In genomic region chr3:10291641-10292040, GRCh38 we compare ENCODE assay signal across 25 cellular contexts. TPM values are rescaled to one million over a fixed set of nuclear protein-coding genes. Genes with fewer than 3 reads are reported as not detected.
DNase-seq lines count a peak whose midpoint lies in the region; ATAC-seq and TF ChIP-seq lines count a peak whose summit lies in the region.
"Had no signal": no experiment of that assay in that cellular context is flagged by ENCODE, and none has a peak within 500 bp of the region (broad histone marks: within the 10 kb centered on the region; RNA-seq: fewer than 3 reads in every experiment).

No MANE protein-coding gene starts in this region.

- ATAC-seq in activated T-cell treated with anti-CD3 and anti-CD28 coated beads, Interleukin-2, amount 50 U/mL, for 72 hours (replicated peaks in 1 of 2), result no peak
- no peak for ATAC-seq in Right ventricle myocardium superior (ENCODE audit: poor library complexity)
- no peak for ATAC-seq in HG02588 (IDR thresholded peaks at IDR 0.05; ENCODE audit: unreplicated experiment)
- ATAC-seq: body of pancreas; left colon; naive thymus-derived CD4-positive, alpha-beta T cell; sciatic nerve had no signal

- no peak overlapping the region for H3K4me3 Mint-ChIP-seq in activated T-cell treated with anti-CD3 and anti-CD28 coated beads, Interleukin-2, amount 50 U/mL, for 24 hours
- no peak overlapping the region for H3K4me3 Mint-ChIP-seq in activated T-cell treated with anti-CD3 and anti-CD28 coated beads, Interleukin-2, amount 50 U/mL, for 72 hours
- H3K4me3 Mint-ChIP-seq in CD4-positive, alpha-beta memory T cell, result peak overlapping the region in 1 of 8 donors; percentile 43
- no peak overlapping the region for H3K4me3 Mint-ChIP-seq in activated CD4-positive, alpha-beta memory T cell treated with anti-CD3 and anti-CD28 coated beads, Interleukin-2, amount 10 ng/mL, durations not matched to agents 7 days and 5 days
- no peak overlapping the region for H3K4me3 Mint-ChIP-seq in nephron progenitor cell
- no peak overlapping the region for H3K4me3 Mint-ChIP-seq in Calu3 (ENCODE audit: low read depth, unreplicated experiment)

- H3K27ac Mint-ChIP-seq in activated T-cell treated with anti-CD3 and anti-CD28 coated beads, Interleukin-2, amount 50 U/mL, for 24 hours, result peak overlapping the region; percentile 71
- H3K27ac Mint-ChIP-seq in activated T-cell treated with anti-CD3 and anti-CD28 coated beads, Interleukin-2, amount 50 U/mL, for 72 hours, result no peak overlapping the region
- H3K27ac Mint-ChIP-seq in CD4-positive, alpha-beta memory T cell, result peak overlapping the region in 6 of 7 donors; percentile 25 to 76 (median 73)
- peak overlapping the region; percentile 21 for H3K27ac Mint-ChIP-seq in activated CD4-positive, alpha-beta memory T cell treated with anti-CD3 and anti-CD28 coated beads, Interleukin-2, amount 10 ng/mL, durations not matched to agents 7 days and 5 days
- peak overlapping the region; percentile 97 for H3K27ac Mint-ChIP-seq in nephron progenitor cell
- no peak overlapping the region for H3K27ac Mint-ChIP-seq in Calu3 (ENCODE audit: unreplicated experiment)

- TF ChIP-seq CTCF in nephron progenitor cell (IDR thresholded peaks at IDR 0.05), result no peak
- no peak for TF ChIP-seq CTCF in Calu3 (IDR thresholded peaks at IDR 0.05; ENCODE audit: unreplicated experiment)

- no peak overlapping the region for H3K27ac ChIP-seq in CD4-positive, alpha-beta memory T cell (ENCODE audit: low read depth, low read length)
- H3K27ac ChIP-seq: C4-2B, KMS-11 had no signal

- peaks cover 30% of the 10 kb centered on the region for H3K36me3 ChIP-seq in CD4-positive, alpha-beta memory T cell (ENCODE audit: insufficient read depth, low read length)

- H3K36me3 Mint-ChIP-seq in activated T-cell treated with anti-CD3 and anti-CD28 coated beads, Interleukin-2, amount 50 U/mL, for 24 hours (ENCODE audit: low read depth), result peaks cover 89% of the 10 kb centered on the region
- H3K36me3 Mint-ChIP-seq in activated T-cell treated with anti-CD3 and anti-CD28 coated beads, Interleukin-2, amount 50 U/mL, for 72 hours (ENCODE audit: insufficient read depth in 2 of 2), result peaks cover 4 to 16% of the 10 kb centered on the region in 2 donors
- H3K36me3 Mint-ChIP-seq in CD4-positive, alpha-beta memory T cell, result peaks cover 7 to 38% of the 10 kb centered on the region in 2 donors
- H3K36me3 Mint-ChIP-seq in activated CD4-positive, alpha-beta memory T cell treated with anti-CD3 and anti-CD28 coated beads, Interleukin-2, amount 10 ng/mL, durations not matched to agents 7 days and 5 days (ENCODE audit: low read depth), result peaks cover 50% of the 10 kb centered on the region
- H3K36me3 Mint-ChIP-seq in nephron progenitor cell (ENCODE audit: low read depth) (peaks cover 26% of the 10 kb centered on the region), Calu3 (ENCODE audit: insufficient read depth, unreplicated experiment) (peaks cover 64% of the 10 kb centered on the region)

- no peaks in the 10 kb centered on the region for H3K9me3 Mint-ChIP-seq in activated T-cell treated with anti-CD3 and anti-CD28 coated beads, Interleukin-2, amount 50 U/mL, for 24 hours
- no peaks in the 10 kb centered on the region for H3K9me3 Mint-ChIP-seq in activated T-cell treated with anti-CD3 and anti-CD28 coated beads, Interleukin-2, amount 50 U/mL, for 72 hours
- H3K9me3 Mint-ChIP-seq in CD4-positive, alpha-beta memory T cell, result peaks cover 0 to 1% (median 0%) of the 10 kb centered on the region in 8 donors
- no peaks in the 10 kb centered on the region for H3K9me3 Mint-ChIP-seq in activated CD4-positive, alpha-beta memory T cell treated with anti-CD3 and anti-CD28 coated beads, Interleukin-2, amount 10 ng/mL, durations not matched to agents 7 days and 5 days
- H3K9me3 Mint-ChIP-seq in nephron progenitor cell (no peaks in the 10 kb centered on the region), Calu3 (ENCODE audit: low read depth, unreplicated experiment) (no peaks in the 10 kb centered on the region)
- H3K9me3 Mint-ChIP-seq: naive thymus-derived CD4-positive, alpha-beta T cell had no signal

- H3K9me3 ChIP-seq in CD4-positive, alpha-beta memory T cell (ENCODE audit: control insufficient read depth in 1 of 2, low read length in 2 of 2), result no peaks in the 10 kb centered on the region
- H3K9me3 ChIP-seq: body of pancreas, pancreas had no signal

- no peak for DNase-seq in activated T-cell treated with anti-CD3 and anti-CD28 coated beads, Interleukin-2, amount 50 U/mL, for 24 hours
- DNase-seq in activated T-cell treated with anti-CD3 and anti-CD28 coated beads, Interleukin-2, amount 50 U/mL, for 72 hours, result no peak
- no peak for DNase-seq in CD4-positive, alpha-beta memory T cell
- no peak for DNase-seq in activated CD4-positive, alpha-beta memory T cell treated with anti-CD3 and anti-CD28 coated beads, Interleukin-2, amount 10 ng/mL, durations not matched to agents 7 days and 5 days
- DNase-seq in nephron progenitor cell (no peak), Right ventricle myocardium superior (no peak), Calu3 (no peak)
- DNase-seq: activated CD4-positive, alpha-beta T cell treated with anti-CD3 and anti-CD28 coated beads, Interleukin-2, amount 50 U/mL, for 1 hour; activated T-cell treated with anti-CD3 and anti-CD28 coated beads for 4 hours; body of pancreas; erythroblast; foreskin fibroblast; HCEC 1CT; left colon; mesendoderm; naive thymus-derived CD4-positive, alpha-beta T cell; NCI-H1694 treated with DMSO at 0.1 percent for 48 hours; NCI-H69; stimulated activated CD4-positive, alpha-beta T cell treated with anti-CD3 and anti-CD28 coated beads, Interleukin-15, amount 100 ng/mL, for 24 hours; stimulated activated CD8-positive, alpha-beta memory T cell treated with anti-CD3 and anti-CD28 coated beads, Interleukin-4, amount 100 ng/mL, for 48 hours had no signal

- POLR2A ChIA-PET in CD4-positive, alpha-beta memory T cell (lab: Charles Lee; ENCODE audit: partially characterized antibody), result no interaction called here
- POLR2A ChIA-PET in activated CD4-positive, alpha-beta memory T cell treated with anti-CD3 and anti-CD28 coated beads, Interleukin-2, amount 10 ng/mL, durations not matched to agents 7 days and 5 days (lab: Charles Lee), result no interaction called here

- no peak overlapping the region for H3K4me3 ChIP-seq in CD4-positive, alpha-beta memory T cell (ENCODE audit: low read length in 2 of 2)
- H3K4me3 ChIP-seq: body of pancreas, pancreas had no signal

- BruUV-seq in Calu3 (replicated peaks; lab: Mats Ljungman, UMichigan), result no TSS peak

- H3K27me3 ChIP-seq in CD4-positive, alpha-beta memory T cell (ENCODE audit: insufficient read depth, low read length), result no peaks in the 10 kb centered on the region
- H3K27me3 ChIP-seq: body of pancreas, pancreas had no signal

- CTCF ChIA-PET in CD4-positive, alpha-beta memory T cell (lab: Charles Lee; ENCODE audit: partially characterized antibody), result no interaction called here
- CTCF ChIA-PET in activated CD4-positive, alpha-beta memory T cell treated with anti-CD3 and anti-CD28 coated beads, Interleukin-2, amount 10 ng/mL, durations not matched to agents 7 days and 5 days (lab: Charles Lee), result interaction anchor here (2.0 kb wide), 1 partner anchor 28 kb away, joined by 5 read pairs; no protein-coding TSS in a partner anchor
- CTCF ChIA-PET in Calu3 (lab: Charles Lee), result no interaction called here

- peaks cover 7% of the 10 kb centered on the region for H3K4me1 ChIP-seq in CD4-positive, alpha-beta memory T cell (ENCODE audit: insufficient read depth, low read length)

- peaks cover 18% of the 10 kb centered on the region for H3K4me1 Mint-ChIP-seq in activated T-cell treated with anti-CD3 and anti-CD28 coated beads, Interleukin-2, amount 50 U/mL, for 24 hours (ENCODE audit: low read depth)
- peaks cover 16% of the 10 kb centered on the region for H3K4me1 Mint-ChIP-seq in activated T-cell treated with anti-CD3 and anti-CD28 coated beads, Interleukin-2, amount 50 U/mL, for 72 hours (ENCODE audit: low read depth)
- peaks cover 4 to 17% (median 9%) of the 10 kb centered on the region in 4 donors for H3K4me1 Mint-ChIP-seq in CD4-positive, alpha-beta memory T cell
- H3K4me1 Mint-ChIP-seq in activated CD4-positive, alpha-beta memory T cell treated with anti-CD3 and anti-CD28 coated beads, Interleukin-2, amount 10 ng/mL, durations not matched to agents 7 days and 5 days, result peaks cover 12% of the 10 kb centered on the region
- H3K4me1 Mint-ChIP-seq in nephron progenitor cell (peaks cover 35% of the 10 kb centered on the region), Calu3 (ENCODE audit: low read depth, unreplicated experiment) (no peaks in the 10 kb centered on the region)

- no peaks in the 10 kb centered on the region for H3K27me3 Mint-ChIP-seq in activated T-cell treated with anti-CD3 and anti-CD28 coated beads, Interleukin-2, amount 50 U/mL, for 24 hours
- H3K27me3 Mint-ChIP-seq in activated T-cell treated with anti-CD3 and anti-CD28 coated beads, Interleukin-2, amount 50 U/mL, for 72 hours (ENCODE audit: low read depth), result no peaks in the 10 kb centered on the region
- H3K27me3 Mint-ChIP-seq in CD4-positive, alpha-beta memory T cell, result no peaks in the 10 kb centered on the region
- no peaks in the 10 kb centered on the region for H3K27me3 Mint-ChIP-seq in activated CD4-positive, alpha-beta memory T cell treated with anti-CD3 and anti-CD28 coated beads, Interleukin-2, amount 10 ng/mL, durations not matched to agents 7 days and 5 days
- H3K27me3 Mint-ChIP-seq in nephron progenitor cell (ENCODE audit: low read depth, poor library complexity) (peaks cover 3% of the 10 kb centered on the region), Calu3 (ENCODE audit: unreplicated experiment) (no peaks in the 10 kb centered on the region)
- H3K27me3 Mint-ChIP-seq: naive thymus-derived CD4-positive, alpha-beta T cell had no signal

- intact Hi-C loops in CD4-positive, alpha-beta memory T cell (cut with micrococcal nuclease), result no loop called here
- intact Hi-C loops in Right ventricle myocardium superior (cut with DNase I), result no loop called here
- intact Hi-C loops in Calu3 (cut with micrococcal nuclease; ENCODE audit: unreplicated experiment), result no loop called here

RNA-seq across cellular contexts. Expression of gene GHRL, which starts 1.1 kb away (rescaled TPM):
- 1 to 10 TPM in 1 of 2 donors, under 1 TPM in 1; 0.43 to 1.3 TPM for total RNA-seq in activated T-cell treated with anti-CD3 and anti-CD28 coated beads, Interleukin-2, amount 50 U/mL, for 72 hours
- 1 to 10 TPM in 1 of 2 experiments, not detected in 1; 1.1 TPM for total RNA-seq in CD4-positive, alpha-beta memory T cell
- under 1 TPM in 1 of 2 donors, not detected in 1; 0.75 TPM for polyA plus RNA-seq in CD4-positive, alpha-beta memory T cell
- total RNA-seq in activated CD4-positive, alpha-beta memory T cell treated with anti-CD3 and anti-CD28 coated beads, Interleukin-2, amount 10 ng/mL, durations not matched to agents 7 days and 5 days, result under 1 TPM; 0.91 to 0.95 TPM
- not detected for total RNA-seq in Right ventricle myocardium superior
- total RNA-seq in Calu3 (2022), result 0.85 and 2.1 TPM in 2 replicates

RNA-seq across cellular contexts. Expression of gene SEC13, which starts 29.3 kb away (rescaled TPM):
- total RNA-seq in activated T-cell treated with anti-CD3 and anti-CD28 coated beads, Interleukin-2, amount 50 U/mL, for 72 hours, result 10 to 100 TPM; 84.0 to 88.5 TPM
- 10 to 100 TPM; 64.1 to 67.9 TPM for total RNA-seq in CD4-positive, alpha-beta memory T cell
- polyA plus RNA-seq in CD4-positive, alpha-beta memory T cell, result 100 to 1,000 TPM; 131 to 155 TPM
- 10 to 100 TPM; 84.0 to 88.8 TPM for total RNA-seq in activated CD4-positive, alpha-beta memory T cell treated with anti-CD3 and anti-CD28 coated beads, Interleukin-2, amount 10 ng/mL, durations not matched to agents 7 days and 5 days
- total RNA-seq in Right ventricle myocardium superior (50.2 TPM), Calu3 (2022) (94.8 and 96.8 TPM in 2 replicates)

RNA-seq across cellular contexts. Expression of gene TATDN2, which starts 43.4 kb away (rescaled TPM):
- total RNA-seq in activated T-cell treated with anti-CD3 and anti-CD28 coated beads, Interleukin-2, amount 50 U/mL, for 72 hours, result 10 to 100 TPM; 40.8 to 49.8 TPM
- 10 to 100 TPM; 76.1 to 79.3 TPM for total RNA-seq in CD4-positive, alpha-beta memory T cell
- polyA plus RNA-seq in CD4-positive, alpha-beta memory T cell, result 10 to 100 TPM in 1 of 2 donors, 1 to 10 TPM in 1; 8.4 to 20.1 TPM
- total RNA-seq in activated CD4-positive, alpha-beta memory T cell treated with anti-CD3 and anti-CD28 coated beads, Interleukin-2, amount 10 ng/mL, durations not matched to agents 7 days and 5 days, result 10 to 100 TPM; 57.1 to 59.5 TPM
- total RNA-seq in Right ventricle myocardium superior, result 16.4 TPM
- total RNA-seq in Calu3 (2022), result 34.2 and 34.3 TPM in 2 replicates

Comparison
In these comparisons a context has a peak if more than half of its experiments do, and no peak if none do; other contexts are left out.
1. H3K27ac Mint-ChIP-seq: peak in activated T-cell treated with anti-CD3 and anti-CD28 coated beads, Interleukin-2, amount 50 U/mL, for 24 hours (single experiment), CD4-positive, alpha-beta memory T cell (6 of 7), activated CD4-positive, alpha-beta memory T cell treated with anti-CD3 and anti-CD28 coated beads, Interleukin-2, amount 10 ng/mL, durations not matched to agents 7 days and 5 days (single experiment) and nephron progenitor cell (single experiment); none in activated T-cell treated with anti-CD3 and anti-CD28 coated beads, Interleukin-2, amount 50 U/mL, for 72 hours (single experiment) and Calu3 (single experiment).